Comparison of ENCODE assay signal across 16 cellular contexts in the genomic region with DNA sequence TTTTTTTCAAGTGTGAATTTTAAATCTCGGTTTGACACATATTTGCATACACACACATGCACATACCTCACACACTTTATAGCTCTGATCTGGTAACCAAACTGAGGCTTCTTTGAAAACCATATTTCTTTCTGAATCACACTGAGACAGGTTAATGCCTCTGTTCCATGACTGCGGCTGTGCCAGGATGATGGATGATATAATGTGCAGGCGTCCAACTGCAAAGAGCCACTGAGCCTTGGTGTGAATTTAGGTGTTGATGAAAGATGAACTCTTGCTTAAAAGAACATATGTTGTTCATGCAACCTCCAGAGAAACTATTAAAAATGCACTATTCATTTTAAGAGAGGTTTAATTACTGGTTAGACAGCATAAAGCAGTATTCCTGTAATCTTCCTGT.
A peak's percentile ranks its signal among the peaks of the same experiment; 100 is the strongest.
DNase-seq lines count a peak whose midpoint lies in the region; TF ChIP-seq lines count a peak whose summit lies in the region.
"Had no signal": no experiment of that assay in that cellular context is flagged by ENCODE, and none has a peak within 500 bp of the region (broad histone marks: within the 10 kb centered on the region; RNA-seq: fewer than 3 reads in every experiment).

No MANE protein-coding gene starts in this region.

- peak; percentile 78 for TF ChIP-seq EP300 in neural cell (conservative IDR thresholded peaks at IDR 0.05; ENCODE audit: poor library complexity, severe bottlenecking)

- no peaks in the 10 kb centered on the region for H3F3A ChIP-seq in neural cell (ENCODE audit: insufficient read depth, low read length, poor library complexity, severe bottlenecking)

- no peak for TF ChIP-seq CTCF in neural cell (IDR thresholded peaks at IDR 0.05; ENCODE audit: poor library complexity, severe bottlenecking)

- no peak overlapping the region for H2AFZ ChIP-seq in neural cell (ENCODE audit: low read depth, low read length)

- no peak for TF ChIP-seq RAD21 in neural cell (conservative IDR thresholded peaks at IDR 0.05)

- DNase-seq in NCI-H1417 (lab: John Stamatoyannopoulos, UW): peak in 2 of 3 experiments; percentile 37 to 82
- DNase-seq in NCI-H1694 (lab: John Stamatoyannopoulos, UW): peak; percentile 69
- peak; percentile 43 for DNase-seq in NCI-H446 treated with DMSO at 0.1 percent for 48 hours (lab: John Stamatoyannopoulos, UW)
- no peak for DNase-seq in activated CD4-positive, alpha-beta T cell treated with anti-CD3 and anti-CD28 coated beads, Interleukin-2, amount 50 U/mL, for 48 hours
- DNase-seq in A172 (ENCODE audit: low spot score): no peak
- DNase-seq in activated naive CD4-positive, alpha-beta T cell treated with Interleukin-2 at 50 U/mL for 16 hours: no peak
- DNase-seq: Caco-2; CD4-positive, CD25-positive, alpha-beta regulatory T cell; CD8-positive, alpha-beta T cell; DMS153; DND-41; GOT3 had no signal

- no peak overlapping the region for H3K4me2 ChIP-seq in neural cell (ENCODE audit: low read length)
- H3K4me2 ChIP-seq: BLaER1 had no signal

- H3K9ac ChIP-seq in neural cell (ENCODE audit: low read length): no peak overlapping the region
- H3K9ac ChIP-seq: BLaER1 had no signal

- no peak overlapping the region for H3K27ac ChIP-seq in neural cell (ENCODE audit: low read length)
- H3K27ac ChIP-seq: BLaER1, C4-2B had no signal

- H3K27me3 ChIP-seq in neural cell (ENCODE audit: insufficient read depth, low read depth, low read length): no peaks in the 10 kb centered on the region
- H3K27me3 ChIP-seq: BLaER1 had no signal

- H3K9me3 ChIP-seq in neural cell (ENCODE audit: low read length): no peaks in the 10 kb centered on the region
- H3K9me3 ChIP-seq: Caco-2, HAP-1 had no signal

- no peaks in the 10 kb centered on the region for H4K20me1 ChIP-seq in neural cell (ENCODE audit: insufficient read depth)
- H4K20me1 ChIP-seq: BLaER1 had no signal

- no peak overlapping the region for H3K4me3 ChIP-seq in neural cell (ENCODE audit: low read length)
- H3K4me3 ChIP-seq: BLaER1, HAP-1 had no signal

- H3K36me3 ChIP-seq in neural cell (ENCODE audit: insufficient read depth, low read length): no peaks in the 10 kb centered on the region
- H3K36me3 ChIP-seq: BLaER1, HAP-1 had no signal

- H3K79me2 ChIP-seq in neural cell (replicated peaks; ENCODE audit: insufficient read depth, low read length): no peaks in the 10 kb centered on the region

- H3K9me2 ChIP-seq in neural cell (ENCODE audit: insufficient read depth, low read length): no peaks in the 10 kb centered on the region

TF ChIP-seq in neural cell, 6 proteins besides CTCF, POLR2A, EP300 and RAD21:
- TF ChIP-seq POLR2AphosphoS5 (IDR thresholded peaks at IDR 0.05): peak; percentile 53
- TF ChIP-seq TAF1 (IDR thresholded peaks at IDR 0.05; ENCODE audit: low read depth): no peak
- TF ChIP-seq SMC3 (conservative IDR thresholded peaks at IDR 0.05; ENCODE audit: poor library complexity): no peak

Comparison
In these comparisons a context has a peak if more than half of its experiments do, and no peak if none do; other contexts are left out.
1. DNase-seq: peak in NCI-H1417 (2 of 3), NCI-H1694 (single experiment) and NCI-H446 treated with DMSO at 0.1 percent for 48 hours (single experiment); none in activated CD4-positive, alpha-beta T cell treated with anti-CD3 and anti-CD28 coated beads, Interleukin-2, amount 50 U/mL, for 48 hours (0 of 2), A172 (single experiment) and activated naive CD4-positive, alpha-beta T cell treated with Interleukin-2 at 50 U/mL for 16 hours (single experiment).